In the genomic region with DNA sequence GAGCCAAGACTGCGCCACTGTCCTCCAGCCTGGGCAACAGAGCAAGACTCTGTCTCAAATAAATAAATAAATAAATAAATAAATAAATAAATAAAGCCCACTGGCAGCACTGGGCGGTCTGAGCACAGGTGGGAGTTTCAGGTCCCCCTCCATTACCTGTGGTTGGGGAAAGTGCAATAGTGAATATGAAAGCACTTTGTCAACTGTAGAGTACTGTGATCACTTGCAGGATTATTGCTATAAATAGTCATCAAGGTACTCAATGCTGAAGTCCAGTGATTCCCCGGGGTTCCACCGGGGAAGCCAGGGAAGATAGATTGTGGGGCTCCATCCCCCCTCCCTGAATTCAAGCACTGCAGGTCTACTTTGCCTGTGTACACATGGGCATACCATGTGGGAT, we compare ENCODE assay signal across 15 cellular contexts. TPM values are rescaled to one million over a fixed set of nuclear protein-coding genes. Genes with fewer than 3 reads are reported as not detected.
DNase-seq lines count a peak whose midpoint lies in the region; ATAC-seq lines count a peak whose summit lies in the region.
"Had no signal": no experiment of that assay in that cellular context is flagged by ENCODE, and none has a peak within 500 bp of the region (broad histone marks: within the 10 kb centered on the region; RNA-seq: fewer than 3 reads in every experiment).

No MANE protein-coding gene starts in this region.

- peak; percentile 41 for ATAC-seq in activated T-cell treated with anti-CD3 and anti-CD28 coated beads, Interleukin-2, amount 50 U/mL, for 4 hours
- ATAC-seq in GM21423 (IDR thresholded peaks at IDR 0.05; ENCODE audit: unreplicated experiment) (peak; percentile 53), HG03095 (IDR thresholded peaks at IDR 0.05; ENCODE audit: unreplicated experiment) (peak; percentile 57), GM19324 (IDR thresholded peaks at IDR 0.05; ENCODE audit: low FRiP score, unreplicated experiment) (no peak)
- ATAC-seq in stimulated activated memory B cell treated with anti-CD40 and anti-IgM and Interleukin-4, amounts not matched to agents 10 μg/mL and 1 μg/mL and 100 μg/mL, for 72 hours, result peak; percentile 62
- ATAC-seq: left lung had no signal

- H3K27me3 Mint-ChIP-seq in activated T-cell treated with anti-CD3 and anti-CD28 coated beads, Interleukin-2, amount 50 U/mL, for 4 hours (ENCODE audit: low read depth), result no peaks in the 10 kb centered on the region
- no peaks in the 10 kb centered on the region for H3K27me3 Mint-ChIP-seq in stimulated activated memory B cell treated with anti-CD40 and anti-IgM and Interleukin-4, amounts not matched to agents 10 μg/mL and 1 μg/mL and 100 μg/mL, for 72 hours

- H3K27ac Mint-ChIP-seq in stimulated activated memory B cell treated with anti-CD40 and anti-IgM and Interleukin-4, amounts not matched to agents 10 μg/mL and 1 μg/mL and 100 μg/mL, for 72 hours, result peak overlapping the region; percentile 97
- H3K27ac Mint-ChIP-seq: neural progenitor cell had no signal

- H3K4me1 Mint-ChIP-seq in activated T-cell treated with anti-CD3 and anti-CD28 coated beads, Interleukin-2, amount 50 U/mL, for 4 hours (ENCODE audit: low read depth), result peaks cover 34% of the 10 kb centered on the region
- peaks cover 88% of the 10 kb centered on the region for H3K4me1 Mint-ChIP-seq in stimulated activated memory B cell treated with anti-CD40 and anti-IgM and Interleukin-4, amounts not matched to agents 10 μg/mL and 1 μg/mL and 100 μg/mL, for 72 hours

- H3K9me3 Mint-ChIP-seq in activated T-cell treated with anti-CD3 and anti-CD28 coated beads, Interleukin-2, amount 50 U/mL, for 4 hours, result no peaks in the 10 kb centered on the region
- no peaks in the 10 kb centered on the region for H3K9me3 Mint-ChIP-seq in stimulated activated memory B cell treated with anti-CD40 and anti-IgM and Interleukin-4, amounts not matched to agents 10 μg/mL and 1 μg/mL and 100 μg/mL, for 72 hours
- H3K9me3 Mint-ChIP-seq: neural progenitor cell had no signal

- peaks cover 32% of the 10 kb centered on the region for H3K36me3 Mint-ChIP-seq in activated T-cell treated with anti-CD3 and anti-CD28 coated beads, Interleukin-2, amount 50 U/mL, for 4 hours (ENCODE audit: insufficient read depth)
- H3K36me3 Mint-ChIP-seq in stimulated activated memory B cell treated with anti-CD40 and anti-IgM and Interleukin-4, amounts not matched to agents 10 μg/mL and 1 μg/mL and 100 μg/mL, for 72 hours, result peaks cover 78% of the 10 kb centered on the region
- H3K36me3 Mint-ChIP-seq: neural progenitor cell had no signal

- no peak for DNase-seq in activated T-cell treated with anti-CD3 and anti-CD28 coated beads, Interleukin-2, amount 50 U/mL, for 4 hours
- DNase-seq in activated T-cell treated with anti-CD3 and anti-CD28 coated beads, Interleukin-2, amount 50 U/mL, for 1 hour, result no peak
- DNase-seq in mesenteric fat pad (ENCODE audit: low spot score) (no peak), DMS153 (lab: John Stamatoyannopoulos, UW) (no peak)
- DNase-seq: aorta; effector CD4-positive, alpha-beta T cell; left lung; NCI-H524; Right ventricle myocardium superior; stimulated activated naive CD4-positive, alpha-beta T cell had no signal

- no peak overlapping the region for H3K4me3 Mint-ChIP-seq in activated T-cell treated with anti-CD3 and anti-CD28 coated beads, Interleukin-2, amount 50 U/mL, for 4 hours
- peak overlapping the region; percentile 63 for H3K4me3 Mint-ChIP-seq in stimulated activated memory B cell treated with anti-CD40 and anti-IgM and Interleukin-4, amounts not matched to agents 10 μg/mL and 1 μg/mL and 100 μg/mL, for 72 hours

RNA-seq across cellular contexts. Expression of gene CPNE2, which starts 42.7 kb away (rescaled TPM):
- total RNA-seq in activated T-cell treated with anti-CD3 and anti-CD28 coated beads, Interleukin-2, amount 50 U/mL, for 4 hours, result 1 to 10 TPM; 2.4 to 4.0 (median 2.9) TPM
- total RNA-seq in mesenteric fat pad, result 60.1 TPM

Comparison
In these comparisons a context has a peak if more than half of its experiments do, and no peak if none do; other contexts are left out.
1. RNA of gene CPNE2, which starts 42.7 kb away (total RNA-seq): 60.1 TPM in mesenteric fat pad (single experiment); 2.4 to 4.0 TPM in activated T-cell treated with anti-CD3 and anti-CD28 coated beads, Interleukin-2, amount 50 U/mL, for 4 hours; every median in the first group is over 10 times any median in the second.